In the genomic region with DNA sequence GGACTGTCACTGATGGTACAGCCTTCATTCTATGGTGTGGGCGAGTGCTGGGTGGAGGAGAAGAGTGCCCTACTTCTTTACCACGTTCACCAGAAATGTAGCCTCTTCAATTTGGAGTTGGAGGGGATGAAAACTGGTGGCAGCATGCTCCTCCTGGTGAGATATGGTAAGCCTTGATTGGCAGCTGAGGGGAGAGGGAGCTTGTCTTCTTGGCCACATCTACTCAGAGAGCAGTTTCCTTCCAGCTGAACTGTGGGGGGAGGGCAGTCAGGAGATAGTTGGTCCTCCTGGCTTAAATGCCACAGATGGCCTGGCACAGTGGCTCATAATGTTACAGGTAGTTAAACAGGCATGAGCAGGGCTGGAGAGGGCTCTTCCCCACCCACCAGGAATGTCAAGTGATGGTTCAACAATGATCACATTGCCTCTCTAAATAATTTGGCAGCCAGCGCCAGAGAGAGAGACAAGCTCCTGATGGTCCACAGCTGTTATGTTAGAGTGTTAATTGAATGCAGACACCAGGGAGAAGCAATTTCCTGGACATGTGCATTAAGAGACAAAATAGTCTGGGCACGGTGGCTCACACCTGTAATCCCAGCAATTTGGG, we compare ENCODE assay signal across 12 cellular contexts. TPM values are rescaled to one million over a fixed set of nuclear protein-coding genes. Genes with fewer than 3 reads are reported as not detected.
DNase-seq lines count a peak whose midpoint lies in the region; ATAC-seq and TF ChIP-seq lines count a peak whose summit lies in the region.
"Had no signal": no experiment of that assay in that cellular context is flagged by ENCODE, and none has a peak within 500 bp of the region (broad histone marks: within the 10 kb centered on the region; RNA-seq: fewer than 3 reads in every experiment).

No MANE protein-coding gene starts in this region.

- H3K4me2 ChIP-seq in BLaER1 (peak overlapping the region; percentile 64), DND-41 (ENCODE audit: insufficient read depth, low read length) (peak overlapping the region; percentile 15; the same call in 1 of the 2 replicates)

- H3K27ac ChIP-seq in BLaER1 (peak overlapping the region; percentile 53), DND-41 (ENCODE audit: low read length) (peak overlapping the region; percentile 67), body of pancreas (no peak overlapping the region)

- H3K9me3 ChIP-seq in BLaER1: peaks cover 21% of the 10 kb centered on the region
- no peaks in the 10 kb centered on the region for H3K9me3 ChIP-seq in DND-41 (ENCODE audit: insufficient read depth, low read length, severe bottlenecking)
- no peaks in the 10 kb centered on the region for H3K9me3 ChIP-seq in body of pancreas

- H3K27me3 Mint-ChIP-seq in activated naive CD8-positive, alpha-beta T cell treated with anti-CD3 and anti-CD28 coated beads, Interleukin-2, amount 50 U/mL, for 24 hours: no peaks in the 10 kb centered on the region
- H3K27me3 Mint-ChIP-seq: natural killer cell treated with Interleukin-12 subunit alpha and Interleukin-12 subunit beta and Interleukin-15 and Interleukin-18, amount 100 ng/mL, for 72 hours had no signal

- H3K4me3 Mint-ChIP-seq in activated naive CD8-positive, alpha-beta T cell treated with anti-CD3 and anti-CD28 coated beads, Interleukin-2, amount 50 U/mL, for 24 hours: no peak overlapping the region
- H3K4me3 Mint-ChIP-seq: CD14-positive monocyte; natural killer cell treated with Interleukin-12 subunit alpha and Interleukin-12 subunit beta and Interleukin-15 and Interleukin-18, amount 100 ng/mL, for 72 hours had no signal

- peaks cover 6% of the 10 kb centered on the region for H3K4me1 Mint-ChIP-seq in activated naive CD8-positive, alpha-beta T cell treated with anti-CD3 and anti-CD28 coated beads, Interleukin-2, amount 50 U/mL, for 24 hours

- intact Hi-C loops in body of pancreas (cut with DNase I): no loop called here

- H3K36me3 ChIP-seq in BLaER1 (no peaks in the 10 kb centered on the region), DND-41 (ENCODE audit: insufficient read depth, low read length) (no peaks in the 10 kb centered on the region), body of pancreas (replicated peaks in 1 of 2; ENCODE audit: insufficient read depth in 1 of 2, low read depth in 2 of 2) (no peaks in the 10 kb centered on the region)

- no peak overlapping the region for H3K9ac ChIP-seq in BLaER1
- no peak overlapping the region for H3K9ac ChIP-seq in DND-41 (ENCODE audit: low read depth, low read length)

- TF ChIP-seq CTCF in DND-41 (IDR thresholded peaks at IDR 0.05; ENCODE audit: borderline replicate concordance, extremely low read depth, low read length, poor library complexity, severe bottlenecking) (no peak), body of pancreas (IDR thresholded peaks at IDR 0.05) (no peak), GM10248 (IDR thresholded peaks at IDR 0.05; ENCODE audit: control extremely low read depth, extremely low read depth, low read depth, missing control alignments) (no peak)

- 0 out of 2 replicates have a peak overlapping the region, but pooled peaks have one; percentile 20 for H2AFZ ChIP-seq in DND-41 (ENCODE audit: low read depth, low read length)

- H3K79me2 ChIP-seq in DND-41 (ENCODE audit: insufficient read depth, low read length): no peaks in the 10 kb centered on the region

- POLR2A ChIA-PET in GM10248 (lab: Yijun Ruan, JAX): no interaction called here

- H4K20me1 ChIP-seq in BLaER1: no peaks in the 10 kb centered on the region
- no peaks in the 10 kb centered on the region for H4K20me1 ChIP-seq in DND-41 (ENCODE audit: insufficient read depth, low read length)

- H3K36me3 Mint-ChIP-seq in activated naive CD8-positive, alpha-beta T cell treated with anti-CD3 and anti-CD28 coated beads, Interleukin-2, amount 50 U/mL, for 24 hours (ENCODE audit: low read depth): no peaks in the 10 kb centered on the region
- H3K36me3 Mint-ChIP-seq: CD14-positive monocyte; natural killer cell treated with Interleukin-12 subunit alpha and Interleukin-12 subunit beta and Interleukin-15 and Interleukin-18, amount 100 ng/mL, for 72 hours had no signal

- ATAC-seq in DND-41 (ENCODE audit: insufficient read depth, low read depth) (no peak), body of pancreas (no peak), HG03378 (IDR thresholded peaks at IDR 0.05; ENCODE audit: unreplicated experiment) (no peak)
- ATAC-seq in activated naive CD8-positive, alpha-beta T cell treated with anti-CD3 and anti-CD28 coated beads, Interleukin-2, amount 50 U/mL, for 24 hours: no peak
- ATAC-seq: natural killer cell treated with Interleukin-12 subunit alpha and Interleukin-12 subunit beta and Interleukin-15 and Interleukin-18, amount 100 ng/mL, for 72 hours had no signal

- WGBS in body of pancreas, 2 donors: 62 to 64% methylated on average over 4 of the region's 4 CpGs

- H3K4me1 ChIP-seq in BLaER1 (peaks cover 36% of the 10 kb centered on the region), DND-41 (ENCODE audit: insufficient read depth, low read length) (peaks cover 34% of the 10 kb centered on the region), body of pancreas (no peaks in the 10 kb centered on the region)

- CTCF ChIA-PET in GM10248 (lab: Yijun Ruan, JAX): no interaction called here

- peak overlapping the region; percentile 23 for H3K27ac Mint-ChIP-seq in activated naive CD8-positive, alpha-beta T cell treated with anti-CD3 and anti-CD28 coated beads, Interleukin-2, amount 50 U/mL, for 24 hours

- H3K4me3 ChIP-seq in BLaER1 (0 out of 2 replicates have a peak overlapping the region, but pooled peaks have one; percentile 36), DND-41 (ENCODE audit: low read depth in 1 of 2, low read length in 2 of 2) (no peak overlapping the region; a peak in 1 of 4 replicates), body of pancreas (no peak overlapping the region)

- no peak for DNase-seq in DND-41
- peak; percentile 88 for DNase-seq in NCI-H2196 treated with DMSO at 0.1 percent for 48 hours (lab: John Stamatoyannopoulos, UW; ENCODE audit: unreplicated experiment)
- no peak for DNase-seq in activated naive CD8-positive, alpha-beta T cell treated with anti-CD3 and anti-CD28 coated beads, Interleukin-2, amount 50 U/mL, for 24 hours
- no peak for DNase-seq in body of pancreas
- DNase-seq in GM10248 (ENCODE audit: extremely low spot score): no peak
- DNase-seq in activated effector memory CD4-positive, alpha-beta T cell treated with Interleukin-2 at 50 U/mL for 16 hours: no peak
- DNase-seq: activated CD8-positive, alpha-beta memory T cell treated with anti-CD3 and anti-CD28 coated beads, Interleukin-2, amount 50 U/mL, for 4 hours; substantia nigra had no signal

- H3K9me3 Mint-ChIP-seq in activated naive CD8-positive, alpha-beta T cell treated with anti-CD3 and anti-CD28 coated beads, Interleukin-2, amount 50 U/mL, for 24 hours: no peaks in the 10 kb centered on the region
- H3K9me3 Mint-ChIP-seq: natural killer cell treated with Interleukin-12 subunit alpha and Interleukin-12 subunit beta and Interleukin-15 and Interleukin-18, amount 100 ng/mL, for 72 hours had no signal

- no peak for TF ChIP-seq POLR2A in body of pancreas (IDR thresholded peaks at IDR 0.05)

- no peaks in the 10 kb centered on the region for H3K27me3 ChIP-seq in BLaER1
- H3K27me3 ChIP-seq in DND-41 (ENCODE audit: insufficient read depth, low read length, poor library complexity): no peaks in the 10 kb centered on the region
- no peaks in the 10 kb centered on the region for H3K27me3 ChIP-seq in body of pancreas

RNA-seq across cellular contexts. Expression of a gene that starts 9.0 kb away (rescaled TPM):
- total RNA-seq in body of pancreas: 10 to 100 TPM; 28.8 to 35.3 TPM

RNA-seq across cellular contexts. Expression of a gene that starts 18.6 kb away (rescaled TPM):
- total RNA-seq in body of pancreas: 1 to 10 TPM in 1 of 2 donors, not detected in 1; 1.8 TPM

RNA-seq across cellular contexts. Expression of a gene that starts 36.0 kb away (rescaled TPM):
- total RNA-seq in body of pancreas: 10 to 100 TPM; 28.3 to 84.8 TPM

RNA-seq across cellular contexts. Expression of a gene that starts 40.2 kb away (rescaled TPM):
- total RNA-seq in body of pancreas: 1 to 10 TPM; 1.8 to 2.6 TPM

RNA-seq across cellular contexts. Expression of a gene that starts 51.4 kb away (rescaled TPM):
- total RNA-seq in body of pancreas: 10 to 100 TPM in 1 of 2 donors, 1 to 10 TPM in 1; 8.2 to 17.4 TPM

Comparison
In these comparisons a context has a peak if more than half of its experiments do, and no peak if none do; other contexts are left out.
1. H3K27ac ChIP-seq: peak in BLaER1 (single experiment) and DND-41 (single experiment); none in body of pancreas (0 of 4).